In genomic region chr1:172380441-172381244, GRCh38 we compare ENCODE assay signal across 8 cellular contexts. TPM values are rescaled to one million over a fixed set of nuclear protein-coding genes. Genes with fewer than 3 reads are reported as not detected.
DNase-seq lines count a peak whose midpoint lies in the region; ATAC-seq lines count a peak whose summit lies in the region.

No MANE protein-coding gene starts in this region.

- H3K4me1 Mint-ChIP-seq in activated CD4-positive, alpha-beta memory T cell treated with anti-CD3 and anti-CD28 coated beads, Interleukin-2, amount 10 ng/mL, durations not matched to agents 7 days and 5 days, result peaks cover 17% of the 10 kb centered on the region
- H3K4me1 Mint-ChIP-seq in stimulated activated effector memory CD8-positive, alpha-beta T cell treated with anti-CD3 and anti-CD28 coated beads, Interleukin-12 subunit alpha, Interleukin-12 subunit beta, amount 100 ng/mL, for 72 hours, result peaks cover 12% of the 10 kb centered on the region

- ATAC-seq in GM19023 (IDR thresholded peaks at IDR 0.05; ENCODE audit: unreplicated experiment) (peak; percentile 67), HG03135 (IDR thresholded peaks at IDR 0.05; ENCODE audit: unreplicated experiment) (peak; percentile 88)
- ATAC-seq in stimulated activated effector memory CD8-positive, alpha-beta T cell treated with anti-CD3 and anti-CD28 coated beads, Interleukin-12 subunit alpha, Interleukin-12 subunit beta, amount 100 ng/mL, for 72 hours, result peak; percentile 96

- H3K36me3 Mint-ChIP-seq in activated CD4-positive, alpha-beta memory T cell treated with anti-CD3 and anti-CD28 coated beads, Interleukin-2, amount 10 ng/mL, durations not matched to agents 7 days and 5 days (ENCODE audit: low read depth), result no peaks in the 10 kb centered on the region
- no peaks in the 10 kb centered on the region for H3K36me3 Mint-ChIP-seq in stimulated activated effector memory CD8-positive, alpha-beta T cell treated with anti-CD3 and anti-CD28 coated beads, Interleukin-12 subunit alpha, Interleukin-12 subunit beta, amount 100 ng/mL, for 72 hours

- H3K27ac Mint-ChIP-seq in activated CD4-positive, alpha-beta memory T cell treated with anti-CD3 and anti-CD28 coated beads, Interleukin-2, amount 10 ng/mL, durations not matched to agents 7 days and 5 days, result peak overlapping the region; percentile 78
- peak overlapping the region; percentile 61 for H3K27ac Mint-ChIP-seq in stimulated activated effector memory CD8-positive, alpha-beta T cell treated with anti-CD3 and anti-CD28 coated beads, Interleukin-12 subunit alpha, Interleukin-12 subunit beta, amount 100 ng/mL, for 72 hours

- CTCF ChIA-PET in activated CD4-positive, alpha-beta memory T cell treated with anti-CD3 and anti-CD28 coated beads, Interleukin-2, amount 10 ng/mL, durations not matched to agents 7 days and 5 days (lab: Charles Lee), result interaction anchor here (0.6 to 1.5 kb wide), 7 partner anchors 8 to 735 kb away, joined by 3 to 8 read pairs (median 3); no protein-coding TSS in a partner anchor

- peaks cover 3% of the 10 kb centered on the region for H3K27me3 Mint-ChIP-seq in activated CD4-positive, alpha-beta memory T cell treated with anti-CD3 and anti-CD28 coated beads, Interleukin-2, amount 10 ng/mL, durations not matched to agents 7 days and 5 days

- no peaks in the 10 kb centered on the region for H4K20me1 ChIP-seq in BLaER1

- H3K27me3 ChIP-seq in BLaER1, result no peaks in the 10 kb centered on the region

- H3K27ac ChIP-seq in BLaER1, result peak overlapping the region; percentile 65

- peak overlapping the region; percentile 59 for H3K4me3 Mint-ChIP-seq in activated CD4-positive, alpha-beta memory T cell treated with anti-CD3 and anti-CD28 coated beads, Interleukin-2, amount 10 ng/mL, durations not matched to agents 7 days and 5 days
- H3K4me3 Mint-ChIP-seq in stimulated activated effector memory CD8-positive, alpha-beta T cell treated with anti-CD3 and anti-CD28 coated beads, Interleukin-12 subunit alpha, Interleukin-12 subunit beta, amount 100 ng/mL, for 72 hours, result peak overlapping the region; percentile 37

- peaks cover 82% of the 10 kb centered on the region for H3K4me1 ChIP-seq in BLaER1

- H3K9ac ChIP-seq in BLaER1, result peak overlapping the region; percentile 56

- H3K9me3 ChIP-seq in BLaER1, result no peaks in the 10 kb centered on the region

- H3K4me2 ChIP-seq in BLaER1, result peak overlapping the region; percentile 65

- H3K36me3 ChIP-seq in BLaER1, result no peaks in the 10 kb centered on the region

- peak overlapping the region; percentile 36; the same call in 1 of the 2 replicates for H3K4me3 ChIP-seq in BLaER1

- POLR2A ChIA-PET in activated CD4-positive, alpha-beta memory T cell treated with anti-CD3 and anti-CD28 coated beads, Interleukin-2, amount 10 ng/mL, durations not matched to agents 7 days and 5 days (lab: Charles Lee), result interaction anchor here (0.6 to 3.7 kb wide), 4 partner anchors 14 to 248 kb away, joined by 3 to 17 read pairs (median 4); no protein-coding TSS in a partner anchor

- H3K9me3 Mint-ChIP-seq in activated CD4-positive, alpha-beta memory T cell treated with anti-CD3 and anti-CD28 coated beads, Interleukin-2, amount 10 ng/mL, durations not matched to agents 7 days and 5 days, result no peaks in the 10 kb centered on the region
- no peaks in the 10 kb centered on the region for H3K9me3 Mint-ChIP-seq in stimulated activated effector memory CD8-positive, alpha-beta T cell treated with anti-CD3 and anti-CD28 coated beads, Interleukin-12 subunit alpha, Interleukin-12 subunit beta, amount 100 ng/mL, for 72 hours

- DNase-seq in activated CD4-positive, alpha-beta memory T cell treated with anti-CD3 and anti-CD28 coated beads, Interleukin-2, amount 10 ng/mL, durations not matched to agents 7 days and 5 days, result peak; percentile 21
- DNase-seq in stimulated activated effector memory CD8-positive, alpha-beta T cell treated with anti-CD3 and anti-CD28 coated beads, Interleukin-12 subunit alpha, Interleukin-12 subunit beta, amount 100 ng/mL, for 72 hours (ENCODE audit: low spot score in 2 of 2), result no peak
- no peak for DNase-seq in activated effector memory CD4-positive, alpha-beta T cell treated with anti-CD3 and anti-CD28 coated beads, Interleukin-2, amount 50 U/mL, for 16 hours
- DNase-seq in DMS 273 (lab: John Stamatoyannopoulos, UW; ENCODE audit: unreplicated experiment), result no peak
- DNase-seq in activated CD4-positive, CD25-positive, alpha-beta regulatory T cell treated with anti-CD3 and anti-CD28 coated beads, Interleukin-2, amount 50 U/mL, for 72 hours, result no peak

RNA-seq across cellular contexts. Expression of gene C1orf105, which starts 39.8 kb away (rescaled TPM):
- not detected for total RNA-seq in activated CD4-positive, alpha-beta memory T cell treated with anti-CD3 and anti-CD28 coated beads, Interleukin-2, amount 10 ng/mL, durations not matched to agents 7 days and 5 days
